Comparison of ENCODE assay signal across 14 cellular contexts in genomic region chr3:45992133-45992729, GRCh38. TPM values are rescaled to one million over a fixed set of nuclear protein-coding genes. Genes with fewer than 3 reads are reported as not detected.
DNase-seq lines count a peak whose midpoint lies in the region; ATAC-seq, FAIRE-seq and TF ChIP-seq lines count a peak whose summit lies in the region.
"Had no signal": no experiment of that assay in that cellular context is flagged by ENCODE, and none has a peak within 500 bp of the region (broad histone marks: within the 10 kb centered on the region; RNA-seq: fewer than 3 reads in every experiment).

No MANE protein-coding gene starts in this region.

- H3K27ac ChIP-seq in GM23248: peak overlapping the region; percentile 24
- H3K27ac ChIP-seq in Peyer's patch: peak overlapping the region; percentile 62 to 97 (median 80)
- peak overlapping the region; percentile 34 to 98 (median 73) for H3K27ac ChIP-seq in gastroesophageal sphincter
- H3K27ac ChIP-seq in gastrocnemius medialis: peak overlapping the region; percentile 97 to 100 (median 100)
- peak overlapping the region in 1 of 2 donors; percentile 72 for H3K27ac ChIP-seq in small intestine (ENCODE audit: low read depth in 1 of 2, low read length in 1 of 2)

- intact Hi-C loops in gastrocnemius medialis (cut with DNase I; ENCODE audit: low total_unique reads): loop anchor here (10.0 kb wide), 1 partner anchor 437 kb away; no protein-coding TSS in a partner anchor

- no peak overlapping the region for H3K9ac ChIP-seq in GM23248

- ATAC-seq in gastroesophageal sphincter (no peak), gastrocnemius medialis (peak; percentile 54 to 57)
- ATAC-seq: pancreas had no signal

- no peaks in the 10 kb centered on the region for H3K79me2 ChIP-seq in GM23248 (ENCODE audit: insufficient read depth)

- no peaks in the 10 kb centered on the region for H3K36me3 ChIP-seq in GM23248 (ENCODE audit: low read depth)
- H3K36me3 ChIP-seq in Peyer's patch: no peaks in the 10 kb centered on the region
- no peaks in the 10 kb centered on the region for H3K36me3 ChIP-seq in gastroesophageal sphincter
- no peaks in the 10 kb centered on the region for H3K36me3 ChIP-seq in gastrocnemius medialis
- peaks cover 0 to 2% of the 10 kb centered on the region in 2 donors for H3K36me3 ChIP-seq in small intestine (ENCODE audit: control insufficient read depth in 2 of 2, insufficient read depth in 2 of 2, low read length in 2 of 2)
- H3K36me3 ChIP-seq: pancreas had no signal

- H2AFZ ChIP-seq in GM23248: no peak overlapping the region

- H3K9me2 ChIP-seq in GM23248 (ENCODE audit: insufficient read depth): no peaks in the 10 kb centered on the region

- TF ChIP-seq EP300 in gastroesophageal sphincter (IDR thresholded peaks at IDR 0.05): no peak

- DNase-seq in GM23248 (peak; percentile 26), Peyer's patch (no peak), gastrocnemius medialis (peak; percentile 71 to 75), NCI-H1048 (lab: John Stamatoyannopoulos, UW) (no peak), small intestine (no peak), NCI-H774 (lab: John Stamatoyannopoulos, UW) (no peak)
- DNase-seq in activated naive CD4-positive, alpha-beta T cell treated with Interleukin-2 at 50 U/mL for 16 hours: no peak
- DNase-seq: activated CD4-positive, alpha-beta T cell treated with anti-CD3 and anti-CD28 coated beads, Interleukin-2, amount 50 U/mL, for 48 hours; amygdala; kidney glomerular epithelial cell; NCI-H2171; pancreas had no signal

- no peak overlapping the region for H3K4me2 ChIP-seq in GM23248 (ENCODE audit: unreplicated experiment)

- no peaks in the 10 kb centered on the region for H3K27me3 ChIP-seq in GM23248 (replicated peaks; ENCODE audit: insufficient read depth)
- no peaks in the 10 kb centered on the region for H3K27me3 ChIP-seq in Peyer's patch
- no peaks in the 10 kb centered on the region for H3K27me3 ChIP-seq in gastroesophageal sphincter
- H3K27me3 ChIP-seq in gastrocnemius medialis: no peaks in the 10 kb centered on the region
- H3K27me3 ChIP-seq in small intestine (ENCODE audit: control insufficient read depth in 2 of 2, insufficient read depth in 2 of 2, low read length in 2 of 2): no peaks in the 10 kb centered on the region
- H3K27me3 ChIP-seq: pancreas had no signal

- H3K4me3 ChIP-seq in GM23248 (no peak overlapping the region), Peyer's patch (no peak overlapping the region), gastroesophageal sphincter (no peak overlapping the region), gastrocnemius medialis (no peak overlapping the region), small intestine (ENCODE audit: low read depth in 1 of 2, low read length in 2 of 2) (no peak overlapping the region)
- H3K4me3 ChIP-seq: pancreas had no signal

- peaks cover 42% of the 10 kb centered on the region for H3K4me1 ChIP-seq in GM23248 (ENCODE audit: insufficient read depth)
- H3K4me1 ChIP-seq in Peyer's patch: peaks cover 4 to 69% (median 23%) of the 10 kb centered on the region in 4 donors
- peaks cover 21 to 86% (median 57%) of the 10 kb centered on the region in 3 donors for H3K4me1 ChIP-seq in gastroesophageal sphincter
- H3K4me1 ChIP-seq in gastrocnemius medialis: peaks cover 80 to 82% of the 10 kb centered on the region in 2 donors
- peaks cover 15 to 24% of the 10 kb centered on the region in 2 donors for H3K4me1 ChIP-seq in small intestine (ENCODE audit: control insufficient read depth in 2 of 2, insufficient read depth in 1 of 2, low read depth in 1 of 2, low read length in 1 of 2)

- in situ Hi-C loops in GM23248 (cut with MboI) (no loop called here), gastrocnemius medialis (cut with MboI; ENCODE audit: low sequenced_read_pairs in 4 of 4) (no loop called here)

- TF ChIP-seq POLR2A in Peyer's patch (IDR thresholded peaks at IDR 0.05) (no peak), gastroesophageal sphincter (IDR thresholded peaks at IDR 0.05) (no peak), gastrocnemius medialis (IDR thresholded peaks at IDR 0.05) (peak in 1 of 2 donors; percentile 62)

- no peaks in the 10 kb centered on the region for H3K9me3 ChIP-seq in GM23248 (ENCODE audit: low read depth)
- no peaks in the 10 kb centered on the region for H3K9me3 ChIP-seq in Peyer's patch
- H3K9me3 ChIP-seq in gastroesophageal sphincter: no peaks in the 10 kb centered on the region
- no peaks in the 10 kb centered on the region for H3K9me3 ChIP-seq in gastrocnemius medialis
- no peaks in the 10 kb centered on the region for H3K9me3 ChIP-seq in small intestine (ENCODE audit: control insufficient read depth, low read depth)
- H3K9me3 ChIP-seq: pancreas had no signal

- no peak for FAIRE-seq in small intestine (lab: Jason Lieb, UNC)
- FAIRE-seq: endothelial cell of umbilical vein, pancreas had no signal

- WGBS in GM23248 (ENCODE audit: low coverage in 1 of 2, low lambda C conversion rate in 2 of 2, missing lambda C conversion rate in 2 of 2), 2 experiments: 91 to 92% methylated on average over 2 of the region's 2 CpGs
- WGBS in gastroesophageal sphincter (ENCODE audit: low coverage in 1 of 2), 2 donors: 22 to 63% methylated on average over 1 to 2 of the region's 2 CpGs
- WGBS in small intestine, 3 donors: 70 to 93% (median 82%) methylated on average over 2 of the region's 2 CpGs

- no peaks in the 10 kb centered on the region for H4K20me1 ChIP-seq in GM23248 (ENCODE audit: insufficient read depth)

- no peak for TF ChIP-seq CTCF in Peyer's patch (IDR thresholded peaks at IDR 0.05)
- no peak for TF ChIP-seq CTCF in gastroesophageal sphincter (IDR thresholded peaks at IDR 0.05)
- no peak for TF ChIP-seq CTCF in gastrocnemius medialis (IDR thresholded peaks at IDR 0.05 in 4 of 5, conservative IDR thresholded peaks at IDR 0.05 in 1 of 5)

- peaks cover 41% of the 10 kb centered on the region for H3F3A ChIP-seq in GM23248 (ENCODE audit: insufficient read depth)

RNA-seq across cellular contexts. Expression of gene FYCO1, which starts 3.4 kb away (rescaled TPM):
- 12.8 and 13.4 TPM in 2 replicates for total RNA-seq in GM23248 (2014; rRNA removed; shearing (Covaris generic))
- polyA plus RNA-seq in GM23248 (2016; fragmentation: Nextera tagmentation; extraction: Ambion mirVana) (6.2 and 6.3 TPM in 2 replicates), small intestine (1 to 10 TPM; 6.5 to 9.6 (median 8.3) TPM)
- total RNA-seq in Peyer's patch (10 to 100 TPM; 35.8 to 51.2 (median 43.8) TPM), gastroesophageal sphincter (100 to 1,000 TPM in 2 of 4 donors, 10 to 100 TPM in 2; 66.8 to 144 (median 97.3) TPM), gastrocnemius medialis (10 to 100 TPM; 47.4 to 99.8 (median 84.2) TPM)

RNA-seq across cellular contexts. Expression of gene XCR1, which starts 35.1 kb away (rescaled TPM):
- total RNA-seq in GM23248 (2014; rRNA removed; shearing (Covaris generic)): not detected in 2 replicates
- polyA plus RNA-seq in GM23248 (2016; fragmentation: Nextera tagmentation; extraction: Ambion mirVana) (not detected in 2 replicates), small intestine (under 1 TPM in 2 of 3 donors, not detected in 1; under 0.01 to 0.13 TPM)
- total RNA-seq in Peyer's patch (not detected), gastroesophageal sphincter (under 1 TPM in 3 of 4 donors, not detected in 1; under 0.01 to 0.07 (median 0.04) TPM), gastrocnemius medialis (under 1 TPM in 1 of 4 donors, not detected in 3; 0.04 TPM)
- total RNA-seq: endothelial cell of umbilical vein had no signal
- polyA plus RNA-seq: endothelial cell of umbilical vein, pancreas had no signal

RNA-seq across cellular contexts. Expression of gene CXCR6, which starts 49.0 kb away (rescaled TPM):
- total RNA-seq in GM23248 (2014; rRNA removed; shearing (Covaris generic)): not detected in 2 replicates
- polyA plus RNA-seq in GM23248 (2016; fragmentation: Nextera tagmentation; extraction: Ambion mirVana) (not detected in 2 replicates), small intestine (1 to 10 TPM in 2 of 3 donors, under 1 TPM in 1; 0.45 to 2.7 (median 2.2) TPM)
- total RNA-seq in Peyer's patch (1 to 10 TPM in 3 of 4 donors, not detected in 1; 1.7 to 3.6 (median 2.5) TPM), gastroesophageal sphincter (1 to 10 TPM in 1 of 4 donors, under 1 TPM in 2, not detected in 1; 0.54 to 3.5 (median 0.87) TPM), gastrocnemius medialis (under 1 TPM in 2 of 4 donors, not detected in 2; 0.29 to 0.51 TPM)
- total RNA-seq: endothelial cell of umbilical vein had no signal
- polyA plus RNA-seq: endothelial cell of umbilical vein had no signal

Comparison
In these comparisons a context has a peak if more than half of its experiments do, and no peak if none do; other contexts are left out.
1. DNase-seq: peak in GM23248 (single experiment) and gastrocnemius medialis (2 of 2); none in Peyer's patch (0 of 3), NCI-H1048 (single experiment), small intestine (single experiment), NCI-H774 (single experiment) and activated naive CD4-positive, alpha-beta T cell treated with Interleukin-2 at 50 U/mL for 16 hours (single experiment).